16 cellular contexts compared by ENCODE assay signal in genomic region chr2:67879586-67880290, GRCh38.
DNase-seq lines count a peak whose midpoint lies in the region; ATAC-seq and TF ChIP-seq lines count a peak whose summit lies in the region.
"Had no signal": no experiment of that assay in that cellular context is flagged by ENCODE, and none has a peak within 500 bp of the region (broad histone marks: within the 10 kb centered on the region; RNA-seq: fewer than 3 reads in every experiment).

No MANE protein-coding gene starts in this region.

- peaks cover 70% of the 10 kb centered on the region for H3K4me1 Mint-ChIP-seq in HFFc6 (ENCODE audit: low read depth)
- no peaks in the 10 kb centered on the region for H3K4me1 Mint-ChIP-seq in activated CD4-positive, alpha-beta memory T cell treated with anti-CD3 and anti-CD28 coated beads, Interleukin-2, amount 10 ng/mL, durations not matched to agents 7 days and 5 days
- H3K4me1 Mint-ChIP-seq: CD4-positive, alpha-beta memory T cell; naive thymus-derived CD8-positive, alpha-beta T cell; T-cell had no signal

- DNase-seq in HFFc6 (peak; percentile 75), ascending aorta (ENCODE audit: low spot score in 2 of 2) (no peak), foreskin keratinocyte (peak in 1 of 2 donors; percentile 86), tibial artery (no peak), NCI-H526 (lab: John Stamatoyannopoulos, UW) (no peak), Kasumi-1 (lab: John Stamatoyannopoulos, UW) (no peak)
- DNase-seq in activated CD4-positive, alpha-beta memory T cell treated with anti-CD3 and anti-CD28 coated beads, Interleukin-2, amount 10 ng/mL, durations not matched to agents 7 days and 5 days: no peak
- DNase-seq: activated CD4-positive, CD25-positive, alpha-beta regulatory T cell; CD4-positive, alpha-beta memory T cell; effector CD4-positive, alpha-beta T cell; heart left ventricle; left colon; naive thymus-derived CD8-positive, alpha-beta T cell; stimulated activated naive CD8-positive, alpha-beta T cell treated with anti-CD3 and anti-CD28 coated beads, Interleukin-15, Interleukin-2, amounts not matched to agents 100 U/mL and 50 U/mL, for 24 hours; T-cell had no signal

- H3K4me3 Mint-ChIP-seq in HFFc6: peak overlapping the region; percentile 60
- H3K4me3 Mint-ChIP-seq in activated CD4-positive, alpha-beta memory T cell treated with anti-CD3 and anti-CD28 coated beads, Interleukin-2, amount 10 ng/mL, durations not matched to agents 7 days and 5 days: no peak overlapping the region
- H3K4me3 Mint-ChIP-seq: CD4-positive, alpha-beta memory T cell; naive thymus-derived CD8-positive, alpha-beta T cell; T-cell had no signal

- H3K27ac ChIP-seq in ascending aorta (peak overlapping the region; percentile 82 to 85), foreskin keratinocyte (peak overlapping the region; percentile 94), tibial artery (peak overlapping the region; percentile 51 to 71)
- H3K27ac ChIP-seq: heart left ventricle had no signal

- H3K4me3 ChIP-seq in ascending aorta (no peak overlapping the region), tibial artery (no peak overlapping the region)
- H3K4me3 ChIP-seq: heart left ventricle had no signal

- H3K36me3 Mint-ChIP-seq in HFFc6 (ENCODE audit: low read depth): peaks cover 5% of the 10 kb centered on the region; the same call in 1 of the 2 replicates
- H3K36me3 Mint-ChIP-seq in activated CD4-positive, alpha-beta memory T cell treated with anti-CD3 and anti-CD28 coated beads, Interleukin-2, amount 10 ng/mL, durations not matched to agents 7 days and 5 days (ENCODE audit: low read depth): no peaks in the 10 kb centered on the region
- H3K36me3 Mint-ChIP-seq: CD4-positive, alpha-beta memory T cell; naive thymus-derived CD8-positive, alpha-beta T cell; T-cell had no signal

- POLR2A ChIA-PET in activated CD4-positive, alpha-beta memory T cell treated with anti-CD3 and anti-CD28 coated beads, Interleukin-2, amount 10 ng/mL, durations not matched to agents 7 days and 5 days (lab: Charles Lee): no interaction called here

- intact Hi-C loops in ascending aorta (cut with DNase I): loop anchor here (10.0 kb wide), 1 partner anchor 485 kb away; the partner anchor contains the start of gene ETAA1
- intact Hi-C loops in tibial artery (cut with DNase I; ENCODE audit: low total_unique reads): no loop called here

- peaks cover 2% of the 10 kb centered on the region; the same call in 1 of the 2 replicates for H3K27me3 Mint-ChIP-seq in HFFc6 (ENCODE audit: insufficient read depth)
- peaks cover 3% of the 10 kb centered on the region for H3K27me3 Mint-ChIP-seq in activated CD4-positive, alpha-beta memory T cell treated with anti-CD3 and anti-CD28 coated beads, Interleukin-2, amount 10 ng/mL, durations not matched to agents 7 days and 5 days

- H3K9me3 ChIP-seq in ascending aorta (no peaks in the 10 kb centered on the region), tibial artery (no peaks in the 10 kb centered on the region)
- H3K9me3 ChIP-seq: heart left ventricle had no signal

- CTCF ChIA-PET in activated CD4-positive, alpha-beta memory T cell treated with anti-CD3 and anti-CD28 coated beads, Interleukin-2, amount 10 ng/mL, durations not matched to agents 7 days and 5 days (lab: Charles Lee): no interaction called here

- TF ChIP-seq CTCF in HFFc6 (IDR thresholded peaks at IDR 0.05): no peak
- no peak for TF ChIP-seq CTCF in ascending aorta (IDR thresholded peaks at IDR 0.05)
- TF ChIP-seq CTCF in foreskin keratinocyte (conservative IDR thresholded peaks at IDR 0.05): no peak
- no peak for TF ChIP-seq CTCF in tibial artery (IDR thresholded peaks at IDR 0.05)

- H3K27me3 ChIP-seq in ascending aorta (no peaks in the 10 kb centered on the region), foreskin keratinocyte (no peaks in the 10 kb centered on the region), tibial artery (no peaks in the 10 kb centered on the region)

- peak; percentile 92 for ATAC-seq in foreskin keratinocyte
- ATAC-seq: heart left ventricle; left colon; naive thymus-derived CD8-positive, alpha-beta T cell; Panc1; stimulated activated naive CD8-positive, alpha-beta T cell treated with anti-CD3 and anti-CD28 coated beads, Interleukin-15, Interleukin-2, amounts not matched to agents 100 U/mL and 50 U/mL, for 24 hours; T-cell had no signal

- H3K36me3 ChIP-seq in ascending aorta (no peaks in the 10 kb centered on the region), tibial artery (no peaks in the 10 kb centered on the region)
- H3K36me3 ChIP-seq: heart left ventricle had no signal

- H3K27ac Mint-ChIP-seq in HFFc6: peak overlapping the region; percentile 93
- H3K27ac Mint-ChIP-seq in activated CD4-positive, alpha-beta memory T cell treated with anti-CD3 and anti-CD28 coated beads, Interleukin-2, amount 10 ng/mL, durations not matched to agents 7 days and 5 days: no peak overlapping the region
- H3K27ac Mint-ChIP-seq: CD4-positive, alpha-beta memory T cell; naive thymus-derived CD8-positive, alpha-beta T cell; T-cell had no signal

- H3K9me3 Mint-ChIP-seq in HFFc6: no peaks in the 10 kb centered on the region
- H3K9me3 Mint-ChIP-seq in activated CD4-positive, alpha-beta memory T cell treated with anti-CD3 and anti-CD28 coated beads, Interleukin-2, amount 10 ng/mL, durations not matched to agents 7 days and 5 days: no peaks in the 10 kb centered on the region
- H3K9me3 Mint-ChIP-seq: naive thymus-derived CD8-positive, alpha-beta T cell; T-cell had no signal

- H3K4me1 ChIP-seq in ascending aorta (peaks cover 6 to 30% of the 10 kb centered on the region in 2 donors), foreskin keratinocyte (peaks cover 11% of the 10 kb centered on the region), tibial artery (peaks cover 0 to 39% (median 19%) of the 10 kb centered on the region in 4 donors)
- H3K4me1 ChIP-seq: heart left ventricle had no signal
